ENCODE assay signal across 8 cellular contexts in the genomic region with DNA sequence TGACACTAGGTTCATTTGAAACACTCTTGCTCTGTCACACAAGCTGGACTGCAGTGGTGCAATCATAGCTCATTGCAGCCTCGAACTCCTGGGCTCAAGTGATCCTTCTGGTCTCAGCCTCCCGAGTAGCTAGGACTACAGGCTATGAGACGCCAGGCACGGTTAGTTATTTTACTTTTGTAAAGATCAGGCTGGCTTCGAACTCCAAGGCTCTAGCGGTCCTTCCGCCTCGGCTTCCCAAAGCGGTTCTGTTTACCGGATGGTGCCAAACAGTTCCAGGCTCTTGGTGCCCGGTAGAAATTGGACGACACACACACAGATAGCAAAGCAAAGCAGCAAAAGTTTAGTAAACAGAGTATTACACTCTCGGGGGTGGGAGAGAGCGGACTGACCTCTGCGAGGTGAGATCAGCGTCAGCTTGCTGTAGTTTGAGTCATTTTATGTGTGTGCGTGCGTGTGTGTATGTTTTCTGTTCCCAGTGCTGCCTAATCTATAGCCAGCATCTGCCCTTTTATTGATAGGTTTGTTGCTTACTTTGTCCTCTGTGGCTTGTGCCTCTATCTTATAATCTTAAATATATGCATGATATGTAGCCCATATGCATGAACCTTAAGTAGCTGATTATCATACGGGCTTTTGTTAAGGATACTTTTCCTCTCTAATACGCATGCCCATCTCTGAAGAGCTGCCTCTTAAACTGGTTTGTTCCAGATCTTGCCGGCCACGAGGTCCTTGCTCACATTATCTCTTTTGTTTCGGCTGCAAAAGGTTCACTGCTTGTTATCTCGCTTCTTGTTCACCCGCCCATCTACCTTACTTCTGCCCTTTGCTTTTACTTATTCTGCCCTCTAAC.
A peak's percentile ranks its signal among the peaks of the same experiment; 100 is the strongest.
DNase-seq lines count a peak whose midpoint lies in the region; ATAC-seq and TF ChIP-seq lines count a peak whose summit lies in the region.

No MANE protein-coding gene starts in this region.

- H3K27me3 ChIP-seq in PC-9 (ENCODE audit: insufficient read depth, low read depth): no peaks in the 10 kb centered on the region
- no peaks in the 10 kb centered on the region for H3K27me3 ChIP-seq in neuron (ENCODE audit: insufficient read depth, low read length)

- H3F3A ChIP-seq in PC-9 (ENCODE audit: insufficient read depth, low read depth): peaks cover 13% of the 10 kb centered on the region; the same call in 1 of the 2 replicates

- H3K9me3 Mint-ChIP-seq in activated T-helper 17 cell treated with anti-CD3 and anti-CD28 coated beads, Interleukin-2, amount 50 U/mL, for 72 hours: no peaks in the 10 kb centered on the region
- H3K9me3 Mint-ChIP-seq in nephron progenitor cell: no peaks in the 10 kb centered on the region

- H3K9me3 ChIP-seq in PC-9 (ENCODE audit: insufficient read depth, low read depth) (no peaks in the 10 kb centered on the region), neuron (ENCODE audit: low read length) (no peaks in the 10 kb centered on the region)

- DNase-seq in Caki2 (ENCODE audit: low read depth) (peak; percentile 93), LHCN-M2 (ENCODE audit: low read depth) (peak; percentile 88), PC-9 (peak in 1 of 2 experiments; percentile 43), foreskin melanocyte (peak; percentile 86), nephron progenitor cell (no peak)

- in situ Hi-C loops in Caki2 (cut with HindIII; ENCODE audit: low pct_unique_long_range_greater_than_20kb, low sequenced_read_pairs): no loop called here

- H2AFZ ChIP-seq in PC-9: peak overlapping the region; percentile 44
- H2AFZ ChIP-seq in neuron (ENCODE audit: low read depth, low read length): no peak overlapping the region

- H3K27me3 Mint-ChIP-seq in activated T-helper 17 cell treated with anti-CD3 and anti-CD28 coated beads, Interleukin-2, amount 50 U/mL, for 72 hours: peaks cover 5% of the 10 kb centered on the region
- no peaks in the 10 kb centered on the region for H3K27me3 Mint-ChIP-seq in nephron progenitor cell (ENCODE audit: low read depth, poor library complexity)

- H3K4me3 ChIP-seq in PC-9 (peak overlapping the region; percentile 58), neuron (ENCODE audit: low read length) (peak overlapping the region; percentile 86)

- no TSS peak for BruUV-seq in PC-9 (replicated peaks; lab: Mats Ljungman, UMichigan)

- peak overlapping the region; percentile 56 for H3K4me2 ChIP-seq in PC-9

- no peaks in the 10 kb centered on the region for H3K79me2 ChIP-seq in PC-9 (ENCODE audit: low read depth)

- H3K4me3 Mint-ChIP-seq in activated T-helper 17 cell treated with anti-CD3 and anti-CD28 coated beads, Interleukin-2, amount 50 U/mL, for 72 hours: no peak overlapping the region
- no peak overlapping the region for H3K4me3 Mint-ChIP-seq in nephron progenitor cell

- H3K36me3 Mint-ChIP-seq in activated T-helper 17 cell treated with anti-CD3 and anti-CD28 coated beads, Interleukin-2, amount 50 U/mL, for 72 hours (ENCODE audit: low read depth): peaks cover 14% of the 10 kb centered on the region
- H3K36me3 Mint-ChIP-seq in nephron progenitor cell (ENCODE audit: low read depth): peaks cover 10% of the 10 kb centered on the region

- CTCF ChIA-PET in PC-9 (lab: Charles Lee): interaction anchor here (0.6 to 1.3 kb wide), 3 partner anchors 33 to 54 kb away, joined by 3 to 4 read pairs (median 4); a partner anchor contains a TSS

- intact Hi-C loops in PC-9 (cut with micrococcal nuclease; ENCODE audit: unreplicated experiment): loop anchor here (1.0 to 10.0 kb wide), 3 partner anchors 28 to 1812 kb away; a partner anchor contains a TSS

- H3K9me2 ChIP-seq in PC-9 (ENCODE audit: insufficient read depth): no peaks in the 10 kb centered on the region

- no peaks in the 10 kb centered on the region for H3K36me3 ChIP-seq in PC-9 (ENCODE audit: low read depth)
- peaks cover 3% of the 10 kb centered on the region for H3K36me3 ChIP-seq in neuron (ENCODE audit: insufficient read depth, low read length)

- TF ChIP-seq CTCF in PC-9 (conservative IDR thresholded peaks at IDR 0.05) (no peak), nephron progenitor cell (IDR thresholded peaks at IDR 0.05) (no peak)

- POLR2A ChIA-PET in PC-9 (lab: Charles Lee; ENCODE audit: unreplicated experiment): interaction anchor here (0.6 to 2.8 kb wide), 13 partner anchors 16 to 1638 kb away, joined by 3 to 47 read pairs (median 4); a partner anchor contains a TSS

- ATAC-seq in GM21423 (IDR thresholded peaks at IDR 0.05; ENCODE audit: unreplicated experiment): peak; percentile 32
- peak; percentile 78 for ATAC-seq in activated T-helper 17 cell treated with anti-CD3 and anti-CD28 coated beads, Interleukin-2, amount 50 U/mL, for 72 hours (replicated peaks)

- H3K4me1 ChIP-seq in PC-9 (replicated peaks; ENCODE audit: insufficient read depth): no peaks in the 10 kb centered on the region
- peaks cover 25% of the 10 kb centered on the region for H3K4me1 ChIP-seq in neuron (ENCODE audit: insufficient read depth, low read length)

- peak overlapping the region; percentile 87 for H3K27ac ChIP-seq in PC-9

- H3K4me1 Mint-ChIP-seq in activated T-helper 17 cell treated with anti-CD3 and anti-CD28 coated beads, Interleukin-2, amount 50 U/mL, for 72 hours: peaks cover 21% of the 10 kb centered on the region
- peaks cover 40% of the 10 kb centered on the region for H3K4me1 Mint-ChIP-seq in nephron progenitor cell

- no peak overlapping the region for H3K27ac Mint-ChIP-seq in activated T-helper 17 cell treated with anti-CD3 and anti-CD28 coated beads, Interleukin-2, amount 50 U/mL, for 72 hours
- no peak overlapping the region for H3K27ac Mint-ChIP-seq in nephron progenitor cell

- H4K20me1 ChIP-seq in PC-9 (ENCODE audit: insufficient read depth): no peaks in the 10 kb centered on the region
